In the genomic region with DNA sequence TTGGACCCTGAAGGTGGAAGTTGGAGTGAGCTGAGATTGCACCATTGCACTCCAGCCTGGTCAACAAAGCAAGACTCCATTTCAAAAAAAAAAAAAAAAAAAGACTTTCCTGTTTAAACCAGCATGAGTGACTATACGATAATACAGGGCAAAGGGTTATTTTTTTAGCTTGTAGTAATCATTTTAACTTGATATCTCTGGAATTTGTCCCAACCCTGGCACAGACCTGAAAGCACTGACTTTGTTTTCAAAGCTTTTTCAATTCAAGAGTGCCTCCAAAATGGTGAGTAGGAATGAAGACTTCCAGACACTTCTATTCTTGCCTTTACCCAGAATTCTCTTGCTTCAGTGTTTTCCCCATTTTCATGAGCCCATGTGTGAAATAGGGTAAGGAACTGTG, we compare ENCODE assay signal across 14 cellular contexts. TPM values are rescaled to one million over a fixed set of nuclear protein-coding genes. Genes with fewer than 3 reads are reported as not detected.
DNase-seq lines count a peak whose midpoint lies in the region; TF ChIP-seq lines count a peak whose summit lies in the region.
"Had no signal": no experiment of that assay in that cellular context is flagged by ENCODE, and none has a peak within 500 bp of the region (broad histone marks: within the 10 kb centered on the region; RNA-seq: fewer than 3 reads in every experiment).

No MANE protein-coding gene starts in this region.

- H3K27ac ChIP-seq in ACC112 (ENCODE audit: low read depth, low read length), result peak overlapping the region; percentile 83
- peak overlapping the region; percentile 45 for H3K27ac ChIP-seq in hepatocyte
- no peak overlapping the region for H3K27ac ChIP-seq in substantia nigra (ENCODE audit: low read depth, low read length, poor library complexity, severe bottlenecking)
- H3K27ac ChIP-seq in SK-N-SH (ENCODE audit: low read depth in 2 of 2, low read length in 1 of 2), result peak overlapping the region in 1 of 2 experiments; percentile 93; a peak in 2 of 4 replicates
- H3K27ac ChIP-seq in effector memory CD4-positive, alpha-beta T cell (ENCODE audit: insufficient read depth, low read length, poor library complexity, severe bottlenecking), result no peak overlapping the region

- POLR2A ChIA-PET in SK-N-SH (lab: Yijun Ruan, JAX), result no interaction called here

- H3K4me1 ChIP-seq in ACC112 (ENCODE audit: control insufficient read depth, insufficient read depth, low read length, unreplicated experiment), result peaks cover 50% of the 10 kb centered on the region
- H3K4me1 ChIP-seq in hepatocyte (ENCODE audit: insufficient read depth), result peaks cover 9% of the 10 kb centered on the region
- peaks cover 0 to 22% of the 10 kb centered on the region in 2 experiments; a peak in 3 of 4 replicates for H3K4me1 ChIP-seq in SK-N-SH (ENCODE audit: control insufficient read depth in 1 of 2, insufficient read depth in 2 of 2, low read depth in 1 of 2, low read length in 1 of 2)
- peaks cover 6% of the 10 kb centered on the region for H3K4me1 ChIP-seq in effector memory CD4-positive, alpha-beta T cell (ENCODE audit: control insufficient read depth, insufficient read depth, low read length, poor library complexity, severe bottlenecking)

- TF ChIP-seq RAD21 in SK-N-SH (IDR thresholded peaks at IDR 0.05; ENCODE audit: low read length), result no peak

- H3K27me3 ChIP-seq in ACC112 (ENCODE audit: insufficient read depth, low read length) (no peaks in the 10 kb centered on the region), hepatocyte (no peaks in the 10 kb centered on the region), SK-N-SH (ENCODE audit: insufficient read depth) (no peaks in the 10 kb centered on the region)
- no peaks in the 10 kb centered on the region for H3K27me3 ChIP-seq in effector memory CD4-positive, alpha-beta T cell (replicated peaks; ENCODE audit: control insufficient read depth, insufficient read depth, low read length, poor library complexity, severe bottlenecking)

- H2AFZ ChIP-seq in ACC112 (ENCODE audit: low read length, unreplicated experiment) (no peak overlapping the region), hepatocyte (no peak overlapping the region), SK-N-SH (ENCODE audit: low read depth) (no peak overlapping the region)

- no peak overlapping the region for H3K4me3 ChIP-seq in ACC112 (ENCODE audit: low read depth, low read length)
- no peak overlapping the region for H3K4me3 ChIP-seq in hepatocyte
- no peak overlapping the region for H3K4me3 ChIP-seq in SK-N-SH (ENCODE audit: low read depth in 2 of 2, low read length in 1 of 2)
- no peak overlapping the region for H3K4me3 ChIP-seq in effector memory CD4-positive, alpha-beta T cell (ENCODE audit: insufficient read depth, low read depth, low read length, poor library complexity, severe bottlenecking)

- DNase-seq in M059J (ENCODE audit: low read depth) (peak; percentile 31), chondrocyte (ENCODE audit: low spot score) (no peak), hepatocyte (ENCODE audit: low spot score) (no peak), substantia nigra (lab: John Stamatoyannopoulos, UW) (no peak), SK-N-SH (no peak), ureter (ENCODE audit: low spot score) (no peak)
- no peak for DNase-seq in effector memory CD4-positive, alpha-beta T cell
- DNase-seq: EL, MM.1S, NCI-H1092 treated with DMSO at 0.1 percent for 48 hours, NCI-H1694, NCI-H524 had no signal

- H3K79me2 ChIP-seq in ACC112 (ENCODE audit: control insufficient read depth, insufficient read depth, low read length, unreplicated experiment) (no peaks in the 10 kb centered on the region), hepatocyte (no peaks in the 10 kb centered on the region), SK-N-SH (ENCODE audit: insufficient read depth) (no peaks in the 10 kb centered on the region)

- H3K27ac Mint-ChIP-seq in chondrocyte (ENCODE audit: unreplicated experiment), result peak overlapping the region; percentile 32

- H3K36me3 ChIP-seq in ACC112 (ENCODE audit: insufficient read depth, low read length), result peaks cover 8% of the 10 kb centered on the region
- H3K36me3 ChIP-seq in hepatocyte (replicated peaks; ENCODE audit: insufficient read depth, low read depth), result no peaks in the 10 kb centered on the region
- H3K36me3 ChIP-seq in SK-N-SH (replicated peaks in 1 of 2; ENCODE audit: control insufficient read depth in 1 of 2, insufficient read depth in 2 of 2, low read length in 1 of 2), result peaks cover 0 to 12% of the 10 kb centered on the region in 2 experiments
- no peaks in the 10 kb centered on the region for H3K36me3 ChIP-seq in effector memory CD4-positive, alpha-beta T cell (ENCODE audit: control insufficient read depth, insufficient read depth, low read length)

- H3K4me3 Mint-ChIP-seq in chondrocyte (ENCODE audit: unreplicated experiment), result no peak overlapping the region

- H3K9ac ChIP-seq in SK-N-SH, result no peak overlapping the region

- no peaks in the 10 kb centered on the region for H3K27me3 Mint-ChIP-seq in chondrocyte (ENCODE audit: low read depth)

- peaks cover 36% of the 10 kb centered on the region for H3K4me1 Mint-ChIP-seq in chondrocyte (ENCODE audit: low read depth)

- 56% methylated on average over 1 of the region's 1 CpG for WGBS in hepatocyte (ENCODE audit: low lambda C conversion rate, missing lambda C conversion rate)
- WGBS in SK-N-SH (ENCODE audit: low lambda C conversion rate), result 27% methylated on average over 1 of the region's 1 CpG

- CTCF ChIA-PET in SK-N-SH (lab: Yijun Ruan, JAX), result interaction anchor here (0.6 to 1.4 kb wide), 3 partner anchors 37 to 196 kb away, joined by 3 read pairs; no protein-coding TSS in a partner anchor

- H3K9me3 ChIP-seq in hepatocyte (ENCODE audit: low read depth) (no peaks in the 10 kb centered on the region), SK-N-SH (no peaks in the 10 kb centered on the region)
- H3K9me3 ChIP-seq in effector memory CD4-positive, alpha-beta T cell (ENCODE audit: control insufficient read depth, low read length), result no peaks in the 10 kb centered on the region

- no peak overlapping the region for H3K4me2 ChIP-seq in hepatocyte
- H3K4me2 ChIP-seq in SK-N-SH, result no peak overlapping the region

- H3K9me2 ChIP-seq in hepatocyte (replicated peaks; ENCODE audit: insufficient read depth), result no peaks in the 10 kb centered on the region
- no peaks in the 10 kb centered on the region for H3K9me2 ChIP-seq in SK-N-SH

- H3K36me3 Mint-ChIP-seq in chondrocyte (ENCODE audit: low read depth), result peaks cover 5% of the 10 kb centered on the region

- no peaks in the 10 kb centered on the region for H3K9me3 Mint-ChIP-seq in chondrocyte (ENCODE audit: low read depth)

- TF ChIP-seq EP300 in SK-N-SH (IDR thresholded peaks at IDR 0.05; ENCODE audit: borderline replicate concordance in 1 of 2, low read depth in 1 of 2, low read length in 1 of 2), result no peak

- H4K20me1 ChIP-seq in hepatocyte (ENCODE audit: insufficient read depth, poor library complexity, severe bottlenecking), result no peaks in the 10 kb centered on the region
- no peaks in the 10 kb centered on the region for H4K20me1 ChIP-seq in SK-N-SH (ENCODE audit: insufficient read depth)

- TF ChIP-seq CTCF in chondrocyte (IDR thresholded peaks at IDR 0.05) (no peak), hepatocyte (IDR thresholded peaks at IDR 0.05; ENCODE audit: poor library complexity) (no peak), SK-N-SH (IDR thresholded peaks at IDR 0.05) (no peak)

- H3F3A ChIP-seq in SK-N-SH (replicated peaks; ENCODE audit: insufficient read depth), result peaks cover 40% of the 10 kb centered on the region

TF ChIP-seq in SK-N-SH, 30 proteins besides CTCF, POLR2A, EP300 and RAD21 (continues in another document):
- TF ChIP-seq RXRA (IDR thresholded peaks at IDR 0.05; ENCODE audit: borderline replicate concordance, low read depth) (no peak), FOXJ3 (CRISPR knock-in tag; IDR thresholded peaks at IDR 0.05) (no peak), RFX5 (IDR thresholded peaks at IDR 0.05; ENCODE audit: low read length) (no peak), FOSL2 (IDR thresholded peaks at IDR 0.05; ENCODE audit: borderline replicate concordance, low read depth) (no peak), YY1 (IDR thresholded peaks at IDR 0.05; ENCODE audit: low read depth) (no peak), RCOR1 (IDR thresholded peaks at IDR 0.05; ENCODE audit: low read length) (no peak), TAF1 (IDR thresholded peaks at IDR 0.05; ENCODE audit: borderline replicate concordance, low read depth, low read length) (no peak)
- TF ChIP-seq, protein P1, sequence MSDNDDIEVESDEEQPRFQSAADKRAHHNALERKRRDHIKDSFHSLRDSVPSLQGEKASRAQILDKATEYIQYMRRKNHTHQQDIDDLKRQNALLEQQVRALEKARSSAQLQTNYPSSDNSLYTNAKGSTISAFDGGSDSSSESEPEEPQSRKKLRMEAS (IDR thresholded peaks at IDR 0.05; ENCODE audit: low read depth), result no peak
- TF ChIP-seq, protein P2, sequence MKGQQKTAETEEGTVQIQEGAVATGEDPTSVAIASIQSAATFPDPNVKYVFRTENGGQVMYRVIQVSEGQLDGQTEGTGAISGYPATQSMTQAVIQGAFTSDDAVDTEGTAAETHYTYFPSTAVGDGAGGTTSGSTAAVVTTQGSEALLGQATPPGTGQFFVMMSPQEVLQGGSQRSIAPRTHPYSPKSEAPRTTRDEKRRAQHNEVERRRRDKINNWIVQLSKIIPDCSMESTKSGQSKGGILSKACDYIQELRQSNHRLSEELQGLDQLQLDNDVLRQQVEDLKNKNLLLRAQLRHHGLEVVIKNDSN (IDR thresholded peaks at IDR 0.05; ENCODE audit: borderline replicate concordance, low read depth), result no peak

RNA-seq across cellular contexts. Expression of a gene that starts 4.4 kb away (rescaled TPM):
- not detected in 2 replicates for total RNA-seq in M059J (2014; rRNA removed; shearing (Covaris generic))
- total RNA-seq in chondrocyte (not detected in 3 replicates), hepatocyte (not detected in 2 replicates), ureter (not detected)
- polyA plus RNA-seq in hepatocyte (0.69 TPM in 1 of 2 replicates, not detected in the other), SK-N-SH (2012; rRNA removed) (0.19 TPM in 1 of 2 replicates, not detected in the other)
- polyA plus RNA-seq in SK-N-SH (2012; cell fraction: cytosol; rRNA removed), result not detected in 2 replicates
- not detected in 2 replicates for polyA plus RNA-seq in SK-N-SH (2012; cell fraction: nucleus; rRNA removed)
- total RNA-seq: Right ventricle myocardium inferior had no signal

RNA-seq across cellular contexts. Expression of a gene that starts 14.7 kb away (rescaled TPM):
- total RNA-seq in M059J (2014; rRNA removed; shearing (Covaris generic)), result 88.3 and 109 TPM in 2 replicates
- total RNA-seq in chondrocyte (49.5 to 62.3 TPM (median 49.6 TPM) in 3 replicates), hepatocyte (56.1 and 58.9 TPM in 2 replicates), ureter (52.9 TPM)
- polyA plus RNA-seq in hepatocyte (32.6 and 35.6 TPM in 2 replicates), SK-N-SH (2012; rRNA removed) (13.7 and 15.4 TPM in 2 replicates)
- polyA plus RNA-seq in SK-N-SH (2012; cell fraction: cytosol; rRNA removed), result 20.1 and 25.0 TPM in 2 replicates
- polyA plus RNA-seq in SK-N-SH (2012; cell fraction: nucleus; rRNA removed), result 6.2 and 10.8 TPM in 2 replicates

Comparison
In these comparisons a context has a peak if more than half of its experiments do, and no peak if none do; other contexts are left out.
1. H3K27ac ChIP-seq: peak in ACC112 (single experiment) and hepatocyte (single experiment); none in substantia nigra (single experiment) and effector memory CD4-positive, alpha-beta T cell (single experiment).